Comparison of ENCODE assay signal across 19 cellular contexts in the genomic region with DNA sequence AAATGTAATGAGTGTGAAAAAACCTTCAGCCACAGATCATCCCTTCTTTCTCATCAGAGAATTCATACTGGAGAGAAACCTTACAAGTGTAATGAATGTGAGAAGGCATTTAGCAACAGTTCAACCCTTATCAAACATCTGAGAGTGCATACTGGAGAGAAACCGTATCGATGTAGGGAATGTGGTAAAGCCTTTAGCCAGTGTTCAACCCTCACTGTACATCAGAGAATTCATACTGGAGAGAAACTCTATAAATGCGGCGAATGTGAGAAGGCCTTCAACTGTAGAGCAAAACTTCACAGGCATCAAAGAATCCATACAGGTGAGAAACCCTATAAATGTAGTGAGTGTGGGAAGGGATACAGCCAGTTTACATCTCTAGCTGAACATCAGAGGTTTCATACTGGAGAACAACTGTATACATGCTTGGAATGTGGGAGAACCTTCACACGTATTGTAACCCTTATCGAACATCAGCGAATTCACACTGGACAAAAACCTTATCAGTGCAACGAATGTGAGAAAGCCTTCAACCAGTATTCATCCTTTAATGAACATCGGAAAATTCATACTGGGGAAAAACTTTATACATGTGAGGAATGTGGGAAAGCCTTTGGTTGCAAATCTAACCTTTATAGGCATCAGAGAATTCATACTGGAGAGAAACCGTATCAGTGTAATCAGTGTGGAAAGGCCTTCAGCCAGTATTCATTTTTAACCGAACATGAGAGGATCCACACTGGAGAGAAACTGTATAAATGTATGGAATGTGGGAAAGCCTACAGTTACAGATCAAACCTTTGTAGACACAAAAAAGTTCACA. TPM values are rescaled to one million over a fixed set of nuclear protein-coding genes. Genes with fewer than 3 reads are reported as not detected.
A peak's percentile ranks its signal among the peaks of the same experiment; 100 is the strongest.
DNase-seq lines count a peak whose midpoint lies in the region; ATAC-seq, FAIRE-seq and TF ChIP-seq lines count a peak whose summit lies in the region.
"Had no signal": no experiment of that assay in that cellular context is flagged by ENCODE, and none has a peak within 500 bp of the region (broad histone marks: within the 10 kb centered on the region; RNA-seq: fewer than 3 reads in every experiment).

No MANE protein-coding gene starts in this region.

- no peaks in the 10 kb centered on the region for H3K4me1 ChIP-seq in HepG2 (ENCODE audit: insufficient read depth, low read length)
- no peaks in the 10 kb centered on the region for H3K4me1 ChIP-seq in right lobe of liver
- H3K4me1 ChIP-seq in mesenchymal stem cell (ENCODE audit: control insufficient read depth, insufficient read depth, low read depth, low read length): no peaks in the 10 kb centered on the region

- H4K91ac ChIP-seq in mesenchymal stem cell (ENCODE audit: low read length): no peak overlapping the region

- POLR2A ChIA-PET in HepG2 (lab: Yijun Ruan, JAX): no interaction called here

- no peak for TF ChIP-seq RAD21 in HepG2 (CRISPR knock-in tag; IDR thresholded peaks at IDR 0.05)

- intact Hi-C loops in HepG2 (cut with micrococcal nuclease; ENCODE audit: unreplicated experiment) (no loop called here), right lobe of liver (cut with DNase I) (no loop called here)

- TF ChIP-seq POLR2A in HepG2 (IDR thresholded peaks at IDR 0.05; ENCODE audit: insufficient read depth in 1 of 2, low read depth in 2 of 2, low read length in 2 of 2) (no peak), right lobe of liver (IDR thresholded peaks at IDR 0.05) (no peak)

- H3K4me2 ChIP-seq in HepG2 (ENCODE audit: low read depth, low read length): no peak overlapping the region
- H3K4me2 ChIP-seq in mesenchymal stem cell (ENCODE audit: low read length, poor library complexity, severe bottlenecking): no peak overlapping the region

- no peak overlapping the region for H2AFZ ChIP-seq in HepG2 (ENCODE audit: low read length)
- H2AFZ ChIP-seq in mesenchymal stem cell (ENCODE audit: low read depth, low read length): no peak overlapping the region

- no peak overlapping the region for H2BK12ac ChIP-seq in mesenchymal stem cell (ENCODE audit: low read length in 2 of 2)

- 14% methylated on average over 11 of the region's 11 CpGs for WGBS in HepG2 (ENCODE audit: low lambda C conversion rate)
- WGBS in right lobe of liver (ENCODE audit: insufficient coverage, low coverage, low lambda C conversion rate, missing lambda C conversion rate): 96% methylated on average over 11 of the region's 11 CpGs
- 92% methylated on average over 9 of the region's 11 CpGs for WGBS in mesenchymal stem cell

- H3K36me3 ChIP-seq in HepG2 (replicated peaks in 1 of 2; ENCODE audit: control insufficient read depth in 1 of 2, insufficient read depth in 2 of 2, low read length in 2 of 2) (no peaks in the 10 kb centered on the region), right lobe of liver (peaks cover 0 to 24% (median 3%) of the 10 kb centered on the region in 4 donors), bronchial epithelial cell (ENCODE audit: control insufficient read depth, insufficient read depth, low read length) (no peaks in the 10 kb centered on the region), mesenchymal stem cell (ENCODE audit: control insufficient read depth in 1 of 2, insufficient read depth in 2 of 2, low read depth in 1 of 2, low read length in 2 of 2) (peaks cover 10 to 62% of the 10 kb centered on the region in 2 experiments)

- H3K9ac ChIP-seq in HepG2 (ENCODE audit: insufficient read depth, low read depth, low read length) (no peak overlapping the region), mesenchymal stem cell (ENCODE audit: low read length) (no peak overlapping the region)

- no peaks in the 10 kb centered on the region for H3K27me3 Mint-ChIP-seq in natural killer cell treated with Interleukin-12 subunit alpha and Interleukin-12 subunit beta and Interleukin-15 and Interleukin-18, amount 100 ng/mL, for 72 hours
- H3K27me3 Mint-ChIP-seq: CD4-positive, alpha-beta T cell had no signal

- TF ChIP-seq EP300 in HepG2 (IDR thresholded peaks at IDR 0.05; ENCODE audit: low read depth in 2 of 2, low read length in 2 of 2) (no peak), HepG2 (CRISPR knock-in tag; IDR thresholded peaks at IDR 0.05; ENCODE audit: borderline replicate concordance) (no peak)

- no peak overlapping the region for H3K4me3 ChIP-seq in HepG2 (replicated peaks in 1 of 3; ENCODE audit: insufficient read depth in 1 of 3, low read depth in 2 of 3, low read length in 3 of 3)
- H3K4me3 ChIP-seq in right lobe of liver: no peak overlapping the region
- H3K4me3 ChIP-seq in bronchial epithelial cell (ENCODE audit: low read depth, low read length): no peak overlapping the region
- peak overlapping the region in 1 of 2 experiments; percentile 66 for H3K4me3 ChIP-seq in mesenchymal stem cell (ENCODE audit: insufficient read depth in 1 of 2, low read depth in 1 of 2, low read length in 2 of 2)

- CTCF ChIA-PET in HepG2 (lab: Yijun Ruan, JAX; ENCODE audit: low intra/inter-chr PET ratio, low total read pairs): no interaction called here

- peaks cover 41% of the 10 kb centered on the region for H3K9me3 Mint-ChIP-seq in natural killer cell treated with Interleukin-12 subunit alpha and Interleukin-12 subunit beta and Interleukin-15 and Interleukin-18, amount 100 ng/mL, for 72 hours

- no peak overlapping the region for H3K4ac ChIP-seq in mesenchymal stem cell (ENCODE audit: low read depth in 1 of 2, low read length in 2 of 2)

- ATAC-seq in HepG2 (no peak), right lobe of liver (no peak)
- no peak for ATAC-seq in natural killer cell treated with Interleukin-12 subunit alpha and Interleukin-12 subunit beta and Interleukin-15 and Interleukin-18, amount 100 ng/mL, for 72 hours
- ATAC-seq: Panc1 had no signal

- no peak overlapping the region for H2BK120ac ChIP-seq in mesenchymal stem cell (ENCODE audit: low read depth, low read length)

- H3K9me3 ChIP-seq in HepG2 (ENCODE audit: low read length): peaks cover 93% of the 10 kb centered on the region
- H3K9me3 ChIP-seq in right lobe of liver: peaks cover 0 to 62% (median 32%) of the 10 kb centered on the region in 4 donors
- peaks cover 97% of the 10 kb centered on the region for H3K9me3 ChIP-seq in mesenchymal stem cell (ENCODE audit: control insufficient read depth, low read length)

- no TSS peak for BruUV-seq in HepG2 (replicated peaks; lab: Mats Ljungman, UMichigan)

- H4K20me1 ChIP-seq in HepG2 (ENCODE audit: insufficient read depth, low read length): no peaks in the 10 kb centered on the region

- H3K4me1 Mint-ChIP-seq in natural killer cell treated with Interleukin-12 subunit alpha and Interleukin-12 subunit beta and Interleukin-15 and Interleukin-18, amount 100 ng/mL, for 72 hours (ENCODE audit: low read depth in 2 of 2): peaks cover 0 to 5% of the 10 kb centered on the region in 2 donors

- DNase-seq in HepG2 (ENCODE audit: low spot score): no peak
- DNase-seq in right lobe of liver: no peak
- DNase-seq in bronchial epithelial cell (ENCODE audit: low read depth): no peak
- DNase-seq in mesenchymal stem cell: peak; percentile 5
- DNase-seq in activated naive CD4-positive, alpha-beta T cell (lab: John Stamatoyannopoulos, UW): no peak
- DNase-seq in stimulated activated CD4-positive, alpha-beta T cell treated with anti-CD3 and anti-CD28 coated beads, Interleukin-12 subunit alpha, Interleukin-12 subunit beta, amount 100 ng/mL, for 4 hours: no peak
- DNase-seq in natural killer cell treated with Interleukin-12 subunit alpha and Interleukin-12 subunit beta and Interleukin-15 and Interleukin-18, amount 100 ng/mL, for 72 hours (ENCODE audit: low spot score): no peak
- DNase-seq: CD4-positive, alpha-beta T cell; DMS153; GDM1; NCI-H1092 treated with DMSO at 0.1 percent for 48 hours; NCI-H146; NCI-H2081 treated with DMSO at 0.1 percent for 48 hours had no signal

- no peak for FAIRE-seq in HepG2 (lab: Jason Lieb, UNC)
- peak; percentile 36 for FAIRE-seq in bronchial epithelial cell (lab: Jason Lieb, UNC)
- FAIRE-seq: GM12891, GM18507, H54 had no signal

- in situ Hi-C loops in HepG2 (cut with HindIII; ENCODE audit: extremely low pct_ligation_motif_present, low pct_unique_long_range_greater_than_20kb): no loop called here

- no peak overlapping the region for H3K27ac Mint-ChIP-seq in natural killer cell treated with Interleukin-12 subunit alpha and Interleukin-12 subunit beta and Interleukin-15 and Interleukin-18, amount 100 ng/mL, for 72 hours
- H3K27ac Mint-ChIP-seq: CD4-positive, alpha-beta T cell had no signal

- H3K4me3 Mint-ChIP-seq in natural killer cell treated with Interleukin-12 subunit alpha and Interleukin-12 subunit beta and Interleukin-15 and Interleukin-18, amount 100 ng/mL, for 72 hours: no peak overlapping the region
- H3K4me3 Mint-ChIP-seq: CD4-positive, alpha-beta T cell had no signal

- H2AK5ac ChIP-seq in mesenchymal stem cell (ENCODE audit: low read length, severe bottlenecking): no peak overlapping the region

- no peaks in the 10 kb centered on the region for H3K79me2 ChIP-seq in HepG2 (ENCODE audit: insufficient read depth, low read length)

- no peak overlapping the region for H4K8ac ChIP-seq in mesenchymal stem cell (ENCODE audit: low read length)

- no peak overlapping the region for H3K23ac ChIP-seq in mesenchymal stem cell (ENCODE audit: low read length in 2 of 2)

- H3K18ac ChIP-seq in mesenchymal stem cell (ENCODE audit: low read depth in 1 of 2, low read length in 2 of 2): no peak overlapping the region

- H3K27ac ChIP-seq in HepG2 (ENCODE audit: extremely low read length, insufficient read depth, low read length) (no peak overlapping the region), right lobe of liver (no peak overlapping the region), mesenchymal stem cell (ENCODE audit: low read length, poor library complexity, severe bottlenecking) (no peak overlapping the region)
- H3K27ac ChIP-seq: HL-60 had no signal

- H2BK5ac ChIP-seq in mesenchymal stem cell (ENCODE audit: low read depth, low read length, poor library complexity, severe bottlenecking): no peak overlapping the region

- H3K27me3 ChIP-seq in HepG2 (ENCODE audit: control insufficient read depth in 1 of 2, insufficient read depth in 2 of 2, low read length in 2 of 2) (no peaks in the 10 kb centered on the region), right lobe of liver (no peaks in the 10 kb centered on the region), bronchial epithelial cell (ENCODE audit: control insufficient read depth, insufficient read depth, low read length) (no peaks in the 10 kb centered on the region), mesenchymal stem cell (ENCODE audit: control insufficient read depth in 1 of 2, insufficient read depth in 1 of 2, low read length in 2 of 2) (no peaks in the 10 kb centered on the region)

- no peak overlapping the region for H3K14ac ChIP-seq in mesenchymal stem cell (ENCODE audit: low read length in 2 of 2)

- TF ChIP-seq CTCF in HepG2 (CRISPR knock-in tag; IDR thresholded peaks at IDR 0.05) (no peak), right lobe of liver (IDR thresholded peaks at IDR 0.05) (no peak), bronchial epithelial cell (IDR thresholded peaks at IDR 0.05; ENCODE audit: insufficient read depth, low read length, severe bottlenecking) (no peak)

- H3K79me1 ChIP-seq in mesenchymal stem cell (replicated peaks; ENCODE audit: low read length, poor library complexity, severe bottlenecking): no peaks in the 10 kb centered on the region

- peaks cover 68% of the 10 kb centered on the region for H3K36me3 Mint-ChIP-seq in natural killer cell treated with Interleukin-12 subunit alpha and Interleukin-12 subunit beta and Interleukin-15 and Interleukin-18, amount 100 ng/mL, for 72 hours

- H2BK15ac ChIP-seq in mesenchymal stem cell (ENCODE audit: low read depth, poor library complexity, severe bottlenecking): no peak overlapping the region

RNA-seq across cellular contexts. Expression of gene ZNF354C, which starts 19.2 kb away (rescaled TPM):
- total RNA-seq in HepG2 (2016; rRNA removed; fragmentation: Illumina TruSeq; extraction: Trizol): 0.02 and 0.03 TPM in 2 replicates
- total RNA-seq in HepG2 (2016; cell fraction: cytosol; rRNA removed; fragmentation: Illumina TruSeq; extraction: Trizol; ENCODE audit: low read depth): not detected in 2 replicates
- total RNA-seq in HepG2 (2016; cell fraction: insoluble cytoplasmic fraction; rRNA removed; fragmentation: Illumina TruSeq; extraction: Trizol): 0.02 TPM in 1 of 2 replicates, not detected in the other
- not detected in 2 replicates for total RNA-seq in HepG2 (2016; cell fraction: membrane; rRNA removed; fragmentation: Illumina TruSeq; extraction: Trizol)
- total RNA-seq in HepG2 (2016; cell fraction: nucleus; rRNA removed; fragmentation: Illumina TruSeq; extraction: Trizol): not detected in 2 replicates
- 0.01 TPM in 1 of 2 replicates, not detected in the other for polyA plus RNA-seq in HepG2 (2011; rRNA removed)
- polyA plus RNA-seq in HepG2 (2011; cell fraction: cytosol; rRNA removed): not detected in 2 replicates
- 0.03 TPM in 2 replicates for polyA plus RNA-seq in HepG2 (2011; cell fraction: nucleus; rRNA removed)
- polyA plus RNA-seq in HepG2 (2012): 0.04 TPM in 1 of 2 replicates, not detected in the other
- not detected in 2 replicates for polyA plus RNA-seq in HepG2 (2016; cell fraction: cytosol; fragmentation: Illumina TruSeq; extraction: Trizol; ENCODE audit: low read depth)
- 0.04 TPM in 1 of 2 replicates, not detected in the other for polyA plus RNA-seq in HepG2 (2016; cell fraction: insoluble cytoplasmic fraction; fragmentation: Illumina TruSeq; extraction: Trizol; ENCODE audit: low read depth)
- not detected in 2 replicates for polyA plus RNA-seq in HepG2 (2016; cell fraction: membrane; fragmentation: Illumina TruSeq; extraction: Trizol; ENCODE audit: low read depth)
- 0.11 TPM in 1 of 2 replicates, not detected in the other for polyA plus RNA-seq in HepG2 (2016; cell fraction: nucleus; fragmentation: Illumina TruSeq; extraction: Trizol; ENCODE audit: insufficient read depth, low read depth)
- not detected in 2 replicates for polyA minus RNA-seq in HepG2 (2011; rRNA and poly(A)+ RNA removed; ENCODE audit: low replicate concordance)
- not detected in 2 replicates for polyA minus RNA-seq in HepG2 (2011; cell fraction: cytosol; rRNA and poly(A)+ RNA removed)
- polyA minus RNA-seq in HepG2 (2011; cell fraction: nucleus; rRNA and poly(A)+ RNA removed): 0.12 TPM in 1 of 2 replicates, not detected in the other
- 1 to 10 TPM in 5 of 6 experiments, under 1 TPM in 1; 0.81 to 2.4 (median 1.4) TPM for total RNA-seq in right lobe of liver
- total RNA-seq in bronchial epithelial cell: 3.3 and 3.9 TPM in 2 replicates
- polyA plus RNA-seq in mesenchymal stem cell (2013, experiment 1 of 2): 1.8 TPM
- polyA plus RNA-seq in mesenchymal stem cell (2013, experiment 2 of 2): 1.8 TPM
- 1 to 10 TPM; 3.2 to 7.3 TPM for total RNA-seq in natural killer cell treated with Interleukin-12 subunit alpha and Interleukin-12 subunit beta and Interleukin-15 and Interleukin-18, amount 100 ng/mL, for 72 hours
- total RNA-seq: A172 had no signal

RNA-seq across cellular contexts. Expression of gene ZNF879, which starts 55.8 kb away (rescaled TPM):
- 2.6 and 2.8 TPM in 2 replicates for total RNA-seq in HepG2 (2016; rRNA removed; fragmentation: Illumina TruSeq; extraction: Trizol)
- total RNA-seq in HepG2 (2016; cell fraction: cytosol; rRNA removed; fragmentation: Illumina TruSeq; extraction: Trizol; ENCODE audit: low read depth): 0.61 and 1.1 TPM in 2 replicates
- 2.0 and 2.3 TPM in 2 replicates for total RNA-seq in HepG2 (2016; cell fraction: insoluble cytoplasmic fraction; rRNA removed; fragmentation: Illumina TruSeq; extraction: Trizol)
- 1.3 and 2.1 TPM in 2 replicates for total RNA-seq in HepG2 (2016; cell fraction: membrane; rRNA removed; fragmentation: Illumina TruSeq; extraction: Trizol)
- total RNA-seq in HepG2 (2016; cell fraction: nucleus; rRNA removed; fragmentation: Illumina TruSeq; extraction: Trizol): 4.1 and 4.5 TPM in 2 replicates
- 0.74 and 0.83 TPM in 2 replicates for polyA plus RNA-seq in HepG2 (2011; rRNA removed)
- 0.41 and 0.81 TPM in 2 replicates for polyA plus RNA-seq in HepG2 (2011; cell fraction: cytosol; rRNA removed)
- 2.3 and 3.4 TPM in 2 replicates for polyA plus RNA-seq in HepG2 (2011; cell fraction: nucleus; rRNA removed)
- 0.61 and 1.0 TPM in 2 replicates for polyA plus RNA-seq in HepG2 (2012)
- 0.11 and 0.20 TPM in 2 replicates for polyA plus RNA-seq in HepG2 (2016; cell fraction: cytosol; fragmentation: Illumina TruSeq; extraction: Trizol; ENCODE audit: low read depth)
- polyA plus RNA-seq in HepG2 (2016; cell fraction: insoluble cytoplasmic fraction; fragmentation: Illumina TruSeq; extraction: Trizol; ENCODE audit: low read depth): 1.4 and 2.2 TPM in 2 replicates
- 0.34 and 0.57 TPM in 2 replicates for polyA plus RNA-seq in HepG2 (2016; cell fraction: membrane; fragmentation: Illumina TruSeq; extraction: Trizol; ENCODE audit: low read depth)
- polyA plus RNA-seq in HepG2 (2016; cell fraction: nucleus; fragmentation: Illumina TruSeq; extraction: Trizol; ENCODE audit: insufficient read depth, low read depth): 4.9 and 5.6 TPM in 2 replicates
- polyA minus RNA-seq in HepG2 (2011; rRNA and poly(A)+ RNA removed; ENCODE audit: low replicate concordance): 0.47 and 2.5 TPM in 2 replicates
- 0.99 and 1.1 TPM in 2 replicates for polyA minus RNA-seq in HepG2 (2011; cell fraction: cytosol; rRNA and poly(A)+ RNA removed)
- 8.6 and 8.9 TPM in 2 replicates for polyA minus RNA-seq in HepG2 (2011; cell fraction: nucleus; rRNA and poly(A)+ RNA removed)
- 1 to 10 TPM in 3 of 6 experiments, under 1 TPM in 3; 0.31 to 1.3 (median 0.94) TPM for total RNA-seq in right lobe of liver
- 3.4 and 6.7 TPM in 2 replicates for total RNA-seq in bronchial epithelial cell
- 0.73 TPM for polyA plus RNA-seq in mesenchymal stem cell (2013, experiment 1 of 2)
- 0.88 TPM for polyA plus RNA-seq in mesenchymal stem cell (2013, experiment 2 of 2)
- total RNA-seq in natural killer cell treated with Interleukin-12 subunit alpha and Interleukin-12 subunit beta and Interleukin-15 and Interleukin-18, amount 100 ng/mL, for 72 hours: 1 to 10 TPM; 3.2 to 4.6 TPM
- total RNA-seq: A172 had no signal
